In genomic region chr5:43573058-43573457, GRCh38 we compare ENCODE assay signal across 18 cellular contexts. TPM values are rescaled to one million over a fixed set of nuclear protein-coding genes. Genes with fewer than 3 reads are reported as not detected.
DNase-seq lines count a peak whose midpoint lies in the region; ATAC-seq, FAIRE-seq and TF ChIP-seq lines count a peak whose summit lies in the region.
"Had no signal": no experiment of that assay in that cellular context is flagged by ENCODE, and none has a peak within 500 bp of the region (broad histone marks: within the 10 kb centered on the region; RNA-seq: fewer than 3 reads in every experiment).

No MANE protein-coding gene starts in this region.

- no peak for FAIRE-seq in small intestine (lab: Jason Lieb, UNC)
- FAIRE-seq: bronchial epithelial cell, GM12878, islet of Langerhans had no signal

- H3K27me3 ChIP-seq in heart right ventricle, result no peaks in the 10 kb centered on the region
- H3K27me3 ChIP-seq in upper lobe of right lung, result no peaks in the 10 kb centered on the region
- no peaks in the 10 kb centered on the region for H3K27me3 ChIP-seq in small intestine (ENCODE audit: control insufficient read depth in 2 of 2, insufficient read depth in 2 of 2, low read length in 2 of 2)
- H3K27me3 ChIP-seq: neural progenitor cell had no signal

- H3K36me3 ChIP-seq in heart right ventricle, result peaks cover 0 to 15% (median 6%) of the 10 kb centered on the region in 9 donors
- H3K36me3 ChIP-seq in upper lobe of right lung, result no peaks in the 10 kb centered on the region
- H3K36me3 ChIP-seq in small intestine (ENCODE audit: control insufficient read depth in 2 of 2, insufficient read depth in 2 of 2, low read length in 2 of 2), result peaks cover 2 to 4% of the 10 kb centered on the region in 2 donors
- H3K36me3 ChIP-seq: neural progenitor cell had no signal

- ATAC-seq in heart right ventricle, result no peak
- ATAC-seq in Right ventricle myocardium inferior, result no peak
- ATAC-seq in upper lobe of right lung, result no peak
- ATAC-seq: activated naive CD4-positive, alpha-beta T cell treated with anti-CD3 and anti-CD28 coated beads, Interleukin-2, amount 50 U/mL, for 72 hours; effector memory CD8-positive, alpha-beta T cell; GM12878 had no signal

- H3K4me3 ChIP-seq in heart right ventricle (no peak overlapping the region), astrocyte of the cerebellum (ENCODE audit: low read depth, low read length) (no peak overlapping the region), fibroblast of the aortic adventitia (ENCODE audit: low read depth, low read length) (no peak overlapping the region), upper lobe of right lung (no peak overlapping the region), small intestine (ENCODE audit: low read depth in 1 of 2, low read length in 2 of 2) (no peak overlapping the region)
- H3K4me3 ChIP-seq: GM12878, neural progenitor cell had no signal

- DNase-seq in heart right ventricle (no peak), Right ventricle myocardium inferior (ENCODE audit: missing footprints) (no peak), astrocyte of the cerebellum (ENCODE audit: low read depth) (peak; percentile 12), fibroblast of the aortic adventitia (ENCODE audit: low read depth) (peak; percentile 73), upper lobe of right lung (no peak), DMS 273 (lab: John Stamatoyannopoulos, UW; ENCODE audit: unreplicated experiment) (no peak), inferior parietal cortex (ENCODE audit: extremely low spot score) (no peak), small intestine (no peak)
- DNase-seq: ACHN; activated CD4-positive, alpha-beta T cell treated with anti-CD3 and anti-CD28 coated beads for 48 hours; effector memory CD8-positive, alpha-beta T cell; NCI-H146; stimulated activated CD4-positive, alpha-beta T cell treated with anti-CD3 and anti-CD28 coated beads, Interleukin-1b, Interleukin-23, amount 100 ng/mL, for 48 hours had no signal

- WGBS in heart right ventricle, 2 donors, result 11 to 21% methylated on average over 1 of the region's 1 CpG
- 78 to 84% (median 83%) methylated on average over 1 of the region's 1 CpG for WGBS in small intestine, 3 donors

- intact Hi-C loops in heart right ventricle (cut with DNase I), result no loop called here
- intact Hi-C loops in Right ventricle myocardium inferior (cut with DNase I), result no loop called here
- intact Hi-C loops in upper lobe of right lung (cut with DNase I), result no loop called here

- peak overlapping the region in 9 of 10 donors; percentile 4 to 77 (median 69) for H3K27ac ChIP-seq in heart right ventricle
- H3K27ac ChIP-seq in upper lobe of right lung, result peak overlapping the region; percentile 2
- no peak overlapping the region for H3K27ac ChIP-seq in small intestine (ENCODE audit: low read depth in 1 of 2, low read length in 1 of 2)
- H3K27ac ChIP-seq: neural progenitor cell had no signal

- in situ Hi-C loops in astrocyte of the cerebellum (cut with HindIII; ENCODE audit: low sequenced_read_pairs), result no loop called here

- H3K4me1 ChIP-seq in heart right ventricle (peaks cover 7 to 30% (median 18%) of the 10 kb centered on the region in 9 donors), upper lobe of right lung (peaks cover 8% of the 10 kb centered on the region), small intestine (ENCODE audit: control insufficient read depth in 2 of 2, insufficient read depth in 1 of 2, low read depth in 1 of 2, low read length in 1 of 2) (no peaks in the 10 kb centered on the region)
- H3K4me1 ChIP-seq: neural progenitor cell had no signal

- H3K9me3 ChIP-seq in heart right ventricle (no peaks in the 10 kb centered on the region), upper lobe of right lung (no peaks in the 10 kb centered on the region), small intestine (ENCODE audit: control insufficient read depth, low read depth) (no peaks in the 10 kb centered on the region)

- TF ChIP-seq CTCF in heart right ventricle (IDR thresholded peaks at IDR 0.05), result no peak
- TF ChIP-seq CTCF in astrocyte of the cerebellum (IDR thresholded peaks at IDR 0.05; ENCODE audit: low read depth, low read length, missing control alignments), result no peak
- TF ChIP-seq CTCF in fibroblast of the aortic adventitia (IDR thresholded peaks at IDR 0.05; ENCODE audit: insufficient read depth, low read length), result no peak
- TF ChIP-seq CTCF in upper lobe of right lung (IDR thresholded peaks at IDR 0.05), result no peak

RNA-seq across cellular contexts. Expression of gene PAIP1, which starts 16.2 kb away (rescaled TPM):
- total RNA-seq in heart right ventricle, result 100 to 1,000 TPM; 112 to 162 (median 138) TPM
- polyA plus RNA-seq in heart right ventricle, result 10 to 100 TPM; 51.1 to 84.6 TPM
- total RNA-seq in Right ventricle myocardium inferior, result 130 TPM
- 81.2 and 113 TPM in 2 replicates for total RNA-seq in fibroblast of the aortic adventitia (ENCODE audit: low replicate concordance)
- 82.3 TPM for total RNA-seq in upper lobe of right lung
- polyA plus RNA-seq in small intestine, result 10 to 100 TPM; 45.6 to 50.9 (median 47.6) TPM

RNA-seq across cellular contexts. Expression of gene NNT, which starts 29.9 kb away (rescaled TPM):
- 100 to 1,000 TPM; 383 to 731 (median 639) TPM for total RNA-seq in heart right ventricle
- polyA plus RNA-seq in heart right ventricle, result 10 to 100 TPM; 40.8 to 78.5 TPM
- total RNA-seq in Right ventricle myocardium inferior, result 563 TPM
- 54.2 and 80.3 TPM in 2 replicates for total RNA-seq in fibroblast of the aortic adventitia (ENCODE audit: low replicate concordance)
- 67.7 TPM for total RNA-seq in upper lobe of right lung
- 10 to 100 TPM in 2 of 3 donors, 1 to 10 TPM in 1; 7.4 to 28.0 (median 22.4) TPM for polyA plus RNA-seq in small intestine

RNA-seq across cellular contexts. Expression of gene C5orf34, which starts 58.1 kb away (rescaled TPM):
- total RNA-seq in heart right ventricle (1 to 10 TPM in 2 of 10 donors, under 1 TPM in 8; 0.22 to 1.6 (median 0.53) TPM), Right ventricle myocardium inferior (0.73 TPM), fibroblast of the aortic adventitia (ENCODE audit: low replicate concordance) (2.2 and 10.4 TPM in 2 replicates), upper lobe of right lung (2.6 TPM)
- polyA plus RNA-seq in heart right ventricle (under 1 TPM; 0.65 to 0.95 TPM), small intestine (1 to 10 TPM in 1 of 3 donors, under 1 TPM in 1, not detected in 1; 0.22 to 2.1 TPM)

Comparison
In these comparisons a context has a peak if more than half of its experiments do, and no peak if none do; other contexts are left out.
1. DNase-seq: peak in astrocyte of the cerebellum (single experiment) and fibroblast of the aortic adventitia (single experiment); none in heart right ventricle (0 of 2), Right ventricle myocardium inferior (single experiment), upper lobe of right lung (single experiment), DMS 273 (single experiment), inferior parietal cortex (single experiment) and small intestine (single experiment).
2. H3K27ac ChIP-seq: peak in heart right ventricle (9 of 10) and upper lobe of right lung (single experiment); none in small intestine (0 of 2).